In genomic region chr3:45545476-45545875, GRCh38 we compare ENCODE assay signal across 11 cellular contexts. TPM values are rescaled to one million over a fixed set of nuclear protein-coding genes. Genes with fewer than 3 reads are reported as not detected.
DNase-seq lines count a peak whose midpoint lies in the region; ATAC-seq, FAIRE-seq and TF ChIP-seq lines count a peak whose summit lies in the region.
"Had no signal": no experiment of that assay in that cellular context is flagged by ENCODE, and none has a peak within 500 bp of the region (broad histone marks: within the 10 kb centered on the region; RNA-seq: fewer than 3 reads in every experiment).

No MANE protein-coding gene starts in this region.

- H3K4me1 ChIP-seq in HepG2 (ENCODE audit: insufficient read depth, low read length): peaks cover 38% of the 10 kb centered on the region
- peaks cover 60% of the 10 kb centered on the region for H3K4me1 ChIP-seq in upper lobe of right lung
- H3K4me1 ChIP-seq in OCI-LY7 (ENCODE audit: insufficient read depth, low read length, poor library complexity, severe bottlenecking): no peaks in the 10 kb centered on the region

- intact Hi-C loops in Right ventricle myocardium superior (cut with DNase I) (no loop called here), cardiac septum (cut with DNase I) (no loop called here), HepG2 (cut with micrococcal nuclease; ENCODE audit: unreplicated experiment) (no loop called here), upper lobe of right lung (cut with DNase I) (no loop called here), OCI-LY7 (cut with micrococcal nuclease; ENCODE audit: unreplicated experiment) (no loop called here)

- no peak for TF ChIP-seq CTCF in HepG2 (CRISPR knock-in tag; IDR thresholded peaks at IDR 0.05)
- TF ChIP-seq CTCF in upper lobe of right lung (IDR thresholded peaks at IDR 0.05): no peak
- no peak for TF ChIP-seq CTCF in progenitor cell of endocrine pancreas (IDR thresholded peaks at IDR 0.05; ENCODE audit: unreplicated experiment)
- no peak for TF ChIP-seq CTCF in OCI-LY7 (conservative IDR thresholded peaks at IDR 0.05; ENCODE audit: low read length)

- no peak for TF ChIP-seq RAD21 in HepG2 (CRISPR knock-in tag; IDR thresholded peaks at IDR 0.05)

- no peak for FAIRE-seq in HepG2 (lab: Jason Lieb, UNC)

- H4K20me1 ChIP-seq in HepG2 (ENCODE audit: insufficient read depth, low read length) (no peaks in the 10 kb centered on the region), OCI-LY7 (ENCODE audit: insufficient read depth, low read length) (no peaks in the 10 kb centered on the region)

- H3K79me2 ChIP-seq in HepG2 (ENCODE audit: insufficient read depth, low read length) (no peaks in the 10 kb centered on the region), OCI-LY7 (ENCODE audit: insufficient read depth, low read depth, low read length) (no peaks in the 10 kb centered on the region)

- H3K4me3 Mint-ChIP-seq in progenitor cell of endocrine pancreas (ENCODE audit: low read depth): no peak overlapping the region

- no peaks in the 10 kb centered on the region for H3K4me1 Mint-ChIP-seq in progenitor cell of endocrine pancreas (ENCODE audit: low read depth)

- TF ChIP-seq EP300 in HepG2 (IDR thresholded peaks at IDR 0.05; ENCODE audit: low read depth in 2 of 2, low read length in 2 of 2) (no peak; a peak in 1 of 4 replicates), HepG2 (CRISPR knock-in tag; IDR thresholded peaks at IDR 0.05; ENCODE audit: borderline replicate concordance) (no peak)

- BruUV-seq in HepG2 (replicated peaks; lab: Mats Ljungman, UMichigan) (no TSS peak), OCI-LY7 (replicated peaks; lab: Mats Ljungman, UMichigan) (no TSS peak)

- peaks cover 8 to 39% of the 10 kb centered on the region in 2 experiments; a peak in 4 of 5 replicates for H3K36me3 ChIP-seq in HepG2 (replicated peaks in 1 of 2; ENCODE audit: control insufficient read depth in 1 of 2, insufficient read depth in 2 of 2, low read length in 2 of 2)
- no peaks in the 10 kb centered on the region for H3K36me3 ChIP-seq in upper lobe of right lung
- H3K36me3 ChIP-seq in OCI-LY7 (ENCODE audit: insufficient read depth, low read length): peaks cover 14% of the 10 kb centered on the region
- H3K36me3 ChIP-seq: ovary had no signal

- no peaks in the 10 kb centered on the region for H3K9me2 ChIP-seq in OCI-LY7 (ENCODE audit: insufficient read depth, low read length)

- peaks cover 1% of the 10 kb centered on the region for H3K36me3 Mint-ChIP-seq in progenitor cell of endocrine pancreas (ENCODE audit: insufficient read depth)

- H3K4me3 ChIP-seq in HepG2 (replicated peaks in 1 of 3; ENCODE audit: insufficient read depth in 1 of 3, low read depth in 2 of 3, low read length in 3 of 3) (no peak overlapping the region), upper lobe of right lung (no peak overlapping the region), OCI-LY7 (ENCODE audit: low read depth, low read length, poor library complexity, severe bottlenecking) (no peak overlapping the region)
- H3K4me3 ChIP-seq: cardiac muscle cell, ovary had no signal

- no peaks in the 10 kb centered on the region for H3K27me3 Mint-ChIP-seq in progenitor cell of endocrine pancreas

- H2AFZ ChIP-seq in HepG2 (ENCODE audit: low read length) (no peak overlapping the region), OCI-LY7 (ENCODE audit: low read length) (no peak overlapping the region)

- H3K4me2 ChIP-seq in HepG2 (ENCODE audit: low read depth, low read length) (no peak overlapping the region), OCI-LY7 (ENCODE audit: low read length) (no peak overlapping the region)

- 57% methylated on average over 4 of the region's 7 CpGs for WGBS in HepG2 (ENCODE audit: low lambda C conversion rate)

- H3K27ac ChIP-seq in HepG2 (ENCODE audit: extremely low read length, insufficient read depth, low read length): no peak overlapping the region
- H3K27ac ChIP-seq in upper lobe of right lung: no peak overlapping the region
- no peak overlapping the region for H3K27ac ChIP-seq in OCI-LY7 (ENCODE audit: low read depth, low read length, poor library complexity, severe bottlenecking)
- H3K27ac ChIP-seq: cardiac muscle cell, ovary had no signal

- in situ Hi-C loops in HepG2 (cut with HindIII; ENCODE audit: extremely low pct_ligation_motif_present, low pct_unique_long_range_greater_than_20kb): no loop called here

- H3K27ac Mint-ChIP-seq in progenitor cell of endocrine pancreas: no peak overlapping the region

- H3K9ac ChIP-seq in HepG2 (ENCODE audit: insufficient read depth, low read depth, low read length): no peak overlapping the region

- no peaks in the 10 kb centered on the region for H3K27me3 ChIP-seq in HepG2 (ENCODE audit: control insufficient read depth in 1 of 2, insufficient read depth in 2 of 2, low read length in 2 of 2)
- no peaks in the 10 kb centered on the region for H3K27me3 ChIP-seq in upper lobe of right lung
- H3K27me3 ChIP-seq: cardiac muscle cell, ovary had no signal

- DNase-seq in Right ventricle myocardium superior (peak; percentile 64), cardiac septum (ENCODE audit: low spot score) (no peak), astrocyte of the hippocampus (ENCODE audit: low read depth, low spot score) (peak; percentile 41), HepG2 (ENCODE audit: low spot score) (peak; percentile 75), upper lobe of right lung (no peak), progenitor cell of endocrine pancreas (ENCODE audit: low spot score, unreplicated experiment) (no peak), OCI-LY7 (ENCODE audit: low spot score) (no peak), T-helper 9 cell (no peak)
- DNase-seq: NCI-H146, ovary had no signal

- CTCF ChIA-PET in HepG2 (lab: Yijun Ruan, JAX; ENCODE audit: low intra/inter-chr PET ratio, low total read pairs) (interaction anchor here (1.9 kb wide), 1 partner anchor 115 kb away, joined by 5 read pairs; no protein-coding TSS in a partner anchor), OCI-LY7 (lab: Charles Lee; ENCODE audit: unreplicated experiment) (interaction anchor here (1.1 kb wide), 1 partner anchor 50 kb away, joined by 3 read pairs; no protein-coding TSS in a partner anchor)

- TF ChIP-seq POLR2A in HepG2 (IDR thresholded peaks at IDR 0.05; ENCODE audit: insufficient read depth in 1 of 2, low read depth in 2 of 2, low read length in 2 of 2): no peak

- POLR2A ChIA-PET in HepG2 (lab: Yijun Ruan, JAX): no interaction called here
- POLR2A ChIA-PET in OCI-LY7 (lab: Charles Lee): interaction anchor here (0.6 to 1.2 kb wide), 3 partner anchors 10 to 115 kb away, joined by 3 to 4 read pairs (median 3); no protein-coding TSS in a partner anchor

- no peaks in the 10 kb centered on the region for H3K9me3 Mint-ChIP-seq in progenitor cell of endocrine pancreas (ENCODE audit: low read depth)

- H3K9me3 ChIP-seq in HepG2 (ENCODE audit: low read length): no peaks in the 10 kb centered on the region
- H3K9me3 ChIP-seq in upper lobe of right lung: no peaks in the 10 kb centered on the region
- H3K9me3 ChIP-seq in OCI-LY7 (ENCODE audit: low read length): no peaks in the 10 kb centered on the region
- H3K9me3 ChIP-seq: ovary had no signal

- peak; percentile 4 for ATAC-seq in Right ventricle myocardium superior (ENCODE audit: poor library complexity)
- ATAC-seq in HepG2: peak; percentile 62
- ATAC-seq in upper lobe of right lung: peak; percentile 37

TF ChIP-seq in HepG2, 621 proteins besides CTCF, POLR2A, EP300 and RAD21 (continues in another document):
- TF ChIP-seq KLF9 (CRISPR knock-in tag; IDR thresholded peaks at IDR 0.05; ENCODE audit: low read depth): no peak
- TF ChIP-seq, protein P1, sequence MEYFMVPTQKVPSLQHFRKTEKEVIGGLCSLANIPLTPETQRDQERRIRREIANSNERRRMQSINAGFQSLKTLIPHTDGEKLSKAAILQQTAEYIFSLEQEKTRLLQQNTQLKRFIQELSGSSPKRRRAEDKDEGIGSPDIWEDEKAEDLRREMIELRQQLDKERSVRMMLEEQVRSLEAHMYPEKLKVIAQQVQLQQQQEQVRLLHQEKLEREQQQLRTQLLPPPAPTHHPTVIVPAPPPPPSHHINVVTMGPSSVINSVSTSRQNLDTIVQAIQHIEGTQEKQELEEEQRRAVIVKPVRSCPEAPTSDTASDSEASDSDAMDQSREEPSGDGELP (IDR thresholded peaks at IDR 0.05; ENCODE audit: borderline replicate concordance, low read depth): peak; percentile 71; the same call in 1 of the 2 replicates

RNA-seq across cellular contexts. Expression of gene LIMD1, which starts 49.1 kb away (rescaled TPM):
- total RNA-seq in Right ventricle myocardium superior (31.9 TPM), cardiac septum (30.5 TPM), HepG2 (2016; rRNA removed; fragmentation: Illumina TruSeq; extraction: Trizol) (11.1 and 13.0 TPM in 2 replicates), upper lobe of right lung (103 TPM), progenitor cell of endocrine pancreas (31.3 and 32.5 TPM in 2 replicates), OCI-LY7 (2022) (12.4 and 15.5 TPM in 2 replicates)
- total RNA-seq in HepG2 (2016; cell fraction: cytosol; rRNA removed; fragmentation: Illumina TruSeq; extraction: Trizol; ENCODE audit: low read depth): 1.4 and 1.5 TPM in 2 replicates
- 9.8 and 12.1 TPM in 2 replicates for total RNA-seq in HepG2 (2016; cell fraction: insoluble cytoplasmic fraction; rRNA removed; fragmentation: Illumina TruSeq; extraction: Trizol)
- total RNA-seq in HepG2 (2016; cell fraction: membrane; rRNA removed; fragmentation: Illumina TruSeq; extraction: Trizol): 5.3 and 6.4 TPM in 2 replicates
- total RNA-seq in HepG2 (2016; cell fraction: nucleus; rRNA removed; fragmentation: Illumina TruSeq; extraction: Trizol): 11.9 and 15.6 TPM in 2 replicates
- polyA plus RNA-seq in HepG2 (2011; rRNA removed): 16.4 and 18.7 TPM in 2 replicates
- polyA plus RNA-seq in HepG2 (2011; cell fraction: cytosol; rRNA removed): 7.1 and 7.2 TPM in 2 replicates
- polyA plus RNA-seq in HepG2 (2011; cell fraction: nucleus; rRNA removed): 42.2 and 53.6 TPM in 2 replicates
- 4.4 and 6.9 TPM in 2 replicates for polyA plus RNA-seq in HepG2 (2012)
- 0.43 and 0.62 TPM in 2 replicates for polyA plus RNA-seq in HepG2 (2016; cell fraction: cytosol; fragmentation: Illumina TruSeq; extraction: Trizol; ENCODE audit: low read depth)
- 5.8 and 6.2 TPM in 2 replicates for polyA plus RNA-seq in HepG2 (2016; cell fraction: insoluble cytoplasmic fraction; fragmentation: Illumina TruSeq; extraction: Trizol; ENCODE audit: low read depth)
- polyA plus RNA-seq in HepG2 (2016; cell fraction: membrane; fragmentation: Illumina TruSeq; extraction: Trizol; ENCODE audit: low read depth): 1.7 TPM in 2 replicates
- polyA plus RNA-seq in HepG2 (2016; cell fraction: nucleus; fragmentation: Illumina TruSeq; extraction: Trizol; ENCODE audit: insufficient read depth, low read depth): 17.4 and 18.9 TPM in 2 replicates
- polyA minus RNA-seq in HepG2 (2011; rRNA and poly(A)+ RNA removed; ENCODE audit: low replicate concordance): 55.2 and 75.7 TPM in 2 replicates
- polyA minus RNA-seq in HepG2 (2011; cell fraction: cytosol; rRNA and poly(A)+ RNA removed): 11.3 and 16.1 TPM in 2 replicates
- 27.0 and 32.6 TPM in 2 replicates for polyA minus RNA-seq in HepG2 (2011; cell fraction: nucleus; rRNA and poly(A)+ RNA removed)
- 8.6 and 11.0 TPM in 2 replicates for total RNA-seq in OCI-LY7 (2014; rRNA removed; shearing (Covaris generic))

Comparison
In these comparisons a context has a peak if more than half of its experiments do, and no peak if none do; other contexts are left out.
1. DNase-seq: peak in Right ventricle myocardium superior (single experiment), astrocyte of the hippocampus (single experiment) and HepG2 (single experiment); none in cardiac septum (single experiment), upper lobe of right lung (single experiment), progenitor cell of endocrine pancreas (single experiment), OCI-LY7 (single experiment) and T-helper 9 cell (single experiment).
2. ATAC-seq: peak in every context shown above with its lines; median percentile 62 in HepG2; 37 in upper lobe of right lung; 4 in Right ventricle myocardium superior.